In genomic region chr15:82680200-82681102, GRCh38 we compare ENCODE assay signal across 9 cellular contexts. TPM values are rescaled to one million over a fixed set of nuclear protein-coding genes. Genes with fewer than 3 reads are reported as not detected.
DNase-seq lines count a peak whose midpoint lies in the region; ATAC-seq and TF ChIP-seq lines count a peak whose summit lies in the region.
"Had no signal": no experiment of that assay in that cellular context is flagged by ENCODE, and none has a peak within 500 bp of the region (broad histone marks: within the 10 kb centered on the region; RNA-seq: fewer than 3 reads in every experiment).

No MANE protein-coding gene starts in this region.

- peak; percentile 83 for ATAC-seq in HG02623 (IDR thresholded peaks at IDR 0.05; ENCODE audit: unreplicated experiment)

- H3K9me3 ChIP-seq in iPS-18c (ENCODE audit: control insufficient read depth, insufficient read depth, low read length) = no peaks in the 10 kb centered on the region
- H3K9me3 ChIP-seq: SJSA1 had no signal

- TF ChIP-seq CTCF in GM12874 (IDR thresholded peaks at IDR 0.05; ENCODE audit: insufficient read depth, low read depth, low read length) (0 out of 2 replicates have a peak, but pooled peaks have one; percentile 11), foreskin fibroblast (IDR thresholded peaks at IDR 0.05; ENCODE audit: low read depth, low read length) (no peak)

- H3K4me3 ChIP-seq in iPS-18c (ENCODE audit: insufficient read depth, low read depth, low read length) = peak overlapping the region; percentile 76
- no peak overlapping the region for H3K4me3 ChIP-seq in foreskin fibroblast (ENCODE audit: low read depth in 1 of 2, low read length in 2 of 2)
- H3K4me3 ChIP-seq: SJSA1 had no signal

- DNase-seq in NCI-H460 (ENCODE audit: extremely low read depth, low read depth) (peak; percentile 24), activated T-helper 1 cell treated with Interleukin-2 at 50 U/mL for 16 hours (ENCODE audit: low read depth) (peak; percentile 72), SW 1271 (lab: John Stamatoyannopoulos, UW) (no peak), foreskin fibroblast (no peak)
- peak; percentile 76 to 81 for DNase-seq in stimulated activated CD4-positive, alpha-beta T cell treated with anti-CD3 and anti-CD28 coated beads, Interleukin-2, amount 100 ng/mL, for 24 hours

RNA-seq across cellular contexts. Expression of gene AP3B2, which starts 29.2 kb away (rescaled TPM):
- total RNA-seq in NCI-H460 (2014; rRNA removed; shearing (Covaris generic)) = 0.89 and 1.1 TPM in 2 replicates
- polyA plus RNA-seq in NCI-H460 (2014; cell fraction: nucleus; rRNA removed) = 1.0 and 1.1 TPM in 2 replicates

RNA-seq across cellular contexts. Expression of gene CPEB1, which starts 33.3 kb away (rescaled TPM):
- total RNA-seq in NCI-H460 (2014; rRNA removed; shearing (Covaris generic)) = 1.6 and 2.2 TPM in 2 replicates
- 0.36 and 0.76 TPM in 2 replicates for polyA plus RNA-seq in NCI-H460 (2014; cell fraction: nucleus; rRNA removed)

Comparison
In these comparisons a context has a peak if more than half of its experiments do, and no peak if none do; other contexts are left out.
1. DNase-seq: peak in NCI-H460 (single experiment), activated T-helper 1 cell treated with Interleukin-2 at 50 U/mL for 16 hours (single experiment) and stimulated activated CD4-positive, alpha-beta T cell treated with anti-CD3 and anti-CD28 coated beads, Interleukin-2, amount 100 ng/mL, for 24 hours (2 of 2); none in SW 1271 (0 of 2) and foreskin fibroblast (0 of 2).